Comparison of ENCODE assay signal across 1 cellular context in genomic region chr10:123043409-123043925, GRCh38.
A peak's percentile ranks its signal among the peaks of the same experiment; 100 is the strongest.
TF ChIP-seq lines count a peak whose summit lies in the region.

No MANE protein-coding gene starts in this region.

TF ChIP-seq in HepG2, 621 proteins besides CTCF, POLR2A, EP300 and RAD21 (continued from another document):
- TF ChIP-seq GMEB1 (CRISPR knock-in tag; IDR thresholded peaks at IDR 0.05; ENCODE audit: borderline replicate concordance) (no peak), ZBTB38 (CRISPR knock-in tag; IDR thresholded peaks at IDR 0.05) (0 out of 2 replicates have a peak, but pooled peaks have one; percentile 53), ZNF770 (CRISPR knock-in tag; IDR thresholded peaks at IDR 0.05) (no peak), ONECUT2 (CRISPR knock-in tag; IDR thresholded peaks at IDR 0.05) (no peak), RBM22 (optimal IDR thresholded peaks at IDR 0.05; ENCODE audit: low read length) (peak; percentile 30), MNT (IDR thresholded peaks at IDR 0.05) (no peak), BHLHE40 (IDR thresholded peaks at IDR 0.05; ENCODE audit: low read length) (peak; percentile 82), FOSL2 (CRISPR knock-in tag; IDR thresholded peaks at IDR 0.05) (peak; percentile 30; the same call in 1 of the 2 replicates), HHEX (CRISPR knock-in tag; IDR thresholded peaks at IDR 0.05) (no peak), HNF1B (CRISPR knock-in tag; IDR thresholded peaks at IDR 0.05) (0 out of 2 replicates have a peak, but pooled peaks have one; percentile 25), ZNF761 (CRISPR knock-in tag; conservative IDR thresholded peaks at IDR 0.05) (no peak), ARID3A (IDR thresholded peaks at IDR 0.05; ENCODE audit: low read depth, low read length) (0 out of 2 replicates have a peak, but pooled peaks have one; percentile 17), ELF3 (CRISPR knock-in tag; IDR thresholded peaks at IDR 0.05) (peak; percentile 52; the same call in 1 of the 2 replicates), SMC3 (IDR thresholded peaks at IDR 0.05; ENCODE audit: low read length) (peak; percentile 79), STAG1 (CRISPR knock-in tag; IDR thresholded peaks at IDR 0.05) (peak; percentile 80)
